In the genomic region with DNA sequence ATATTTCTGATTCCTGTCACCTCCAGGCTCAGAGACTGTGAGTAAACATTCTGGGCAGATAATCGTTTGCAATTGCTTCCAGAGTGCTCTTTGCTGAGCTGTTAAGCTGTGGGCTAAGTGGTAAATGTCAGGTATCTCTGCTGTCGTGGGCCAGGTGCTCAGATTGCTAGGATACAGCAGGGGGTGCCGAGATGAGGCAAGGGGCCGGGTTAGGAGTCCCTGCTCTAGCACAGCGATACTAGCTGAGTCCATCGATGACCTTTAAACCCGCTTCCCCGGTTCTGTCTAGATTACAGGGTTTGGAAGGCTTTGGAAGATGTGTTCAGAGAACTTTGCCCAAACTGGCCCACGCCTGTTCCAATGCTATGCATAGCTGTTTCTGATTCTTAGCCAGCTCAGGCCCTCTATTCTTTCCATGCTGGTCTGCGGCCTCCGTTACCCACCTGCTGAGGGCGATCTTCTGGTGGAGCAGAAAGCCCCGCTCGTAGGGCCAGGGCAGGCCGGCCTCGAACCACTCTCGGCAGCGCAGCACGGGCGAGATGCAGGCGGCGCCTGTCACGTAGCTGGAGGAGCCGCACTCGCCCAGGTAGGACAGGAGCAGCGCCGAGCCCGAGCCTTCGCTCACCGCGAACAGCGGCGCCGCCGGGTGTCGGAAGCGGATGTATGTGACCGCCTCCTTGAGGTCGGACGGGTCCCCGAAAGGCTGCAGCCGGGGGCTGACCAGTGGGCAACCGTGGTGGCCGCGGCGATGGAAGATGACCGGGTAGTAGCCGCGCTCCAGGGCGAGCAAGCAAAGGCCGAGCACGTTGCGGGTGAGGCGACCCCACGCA, we compare ENCODE assay signal across 8 cellular contexts. TPM values are rescaled to one million over a fixed set of nuclear protein-coding genes. Genes with fewer than 3 reads are reported as not detected.
DNase-seq lines count a peak whose midpoint lies in the region; ATAC-seq and TF ChIP-seq lines count a peak whose summit lies in the region.

No MANE protein-coding gene starts in this region.

- H3K27me3 ChIP-seq in BE2C (peaks cover 20% of the 10 kb centered on the region), GM23338 (ENCODE audit: insufficient read depth) (peaks cover 48% of the 10 kb centered on the region), parathyroid adenoma (ENCODE audit: control insufficient read depth, insufficient read depth, low read length) (no peaks in the 10 kb centered on the region)

- peaks cover 10% of the 10 kb centered on the region for H3K4me1 Mint-ChIP-seq in GM23338

- no peaks in the 10 kb centered on the region for H3K9me3 ChIP-seq in BE2C
- H3K9me3 ChIP-seq in parathyroid adenoma (ENCODE audit: control insufficient read depth, low read length) = no peaks in the 10 kb centered on the region

- TF ChIP-seq CTCF in BE2C (IDR thresholded peaks at IDR 0.05; ENCODE audit: low read depth, low read length) = peak; percentile 13; the same call in 1 of the 2 replicates
- peak; percentile 20 to 37 for TF ChIP-seq CTCF in GM23338 (conservative IDR thresholded peaks at IDR 0.05; ENCODE audit: low read depth in 2 of 2)
- no peak for TF ChIP-seq CTCF in parathyroid adenoma (IDR thresholded peaks at IDR 0.05)

- H3K9me3 Mint-ChIP-seq in GM23338 = no peaks in the 10 kb centered on the region

- no peak for DNase-seq in BE2C
- peak; percentile 82 for DNase-seq in GM23338 (ENCODE audit: low spot score)
- DNase-seq in NCI-H526 treated with DMSO at 0.1 percent for 48 hours (lab: John Stamatoyannopoulos, UW) = peak; percentile 66
- DNase-seq in activated T-cell treated with anti-CD3 and anti-CD28 coated beads, Interleukin-2, amount 50 U/mL, for 48 hours = peak; percentile 71 to 77
- DNase-seq in germinal center (ENCODE audit: low spot score) = peak; percentile 52
- DNase-seq in effector CD8-positive, alpha-beta T cell (lab: John Stamatoyannopoulos, UW) = no peak

- H3K4me3 Mint-ChIP-seq in GM23338 = peak overlapping the region; percentile 75

- H3K4me1 ChIP-seq in BE2C (no peaks in the 10 kb centered on the region), GM23338 (ENCODE audit: insufficient read depth) (peaks cover 11% of the 10 kb centered on the region), parathyroid adenoma (peaks cover 8% of the 10 kb centered on the region)

- ATAC-seq in GM23338 (peak; percentile 42), GM19463 (IDR thresholded peaks at IDR 0.05; ENCODE audit: unreplicated experiment) (no peak)

- no peak overlapping the region for H3K27ac ChIP-seq in GM23338 (ENCODE audit: low read depth)
- no peak overlapping the region for H3K27ac ChIP-seq in parathyroid adenoma

- no peak overlapping the region for H3K27ac Mint-ChIP-seq in GM23338

- peaks cover 16% of the 10 kb centered on the region for H3F3A ChIP-seq in GM23338 (replicated peaks; ENCODE audit: low read depth)

- H2AFZ ChIP-seq in GM23338 (peak overlapping the region; percentile 97), parathyroid adenoma (peak overlapping the region; percentile 71)

- no peak overlapping the region for H3K9ac ChIP-seq in parathyroid adenoma

- H3K4me2 ChIP-seq in GM23338 (peak overlapping the region; percentile 96), parathyroid adenoma (ENCODE audit: low read length) (peak overlapping the region; percentile 76)

- H3K27me3 Mint-ChIP-seq in GM23338 (ENCODE audit: insufficient read depth, low read depth, poor library complexity) = peaks cover 46% of the 10 kb centered on the region

- H3K79me2 ChIP-seq in GM23338 (replicated peaks; ENCODE audit: insufficient read depth) = no peaks in the 10 kb centered on the region
- H3K79me2 ChIP-seq in parathyroid adenoma = no peaks in the 10 kb centered on the region

- no peaks in the 10 kb centered on the region for H3K36me3 ChIP-seq in BE2C
- no peaks in the 10 kb centered on the region for H3K36me3 ChIP-seq in GM23338 (ENCODE audit: insufficient read depth)
- H3K36me3 ChIP-seq in parathyroid adenoma (ENCODE audit: control insufficient read depth, insufficient read depth, low read length) = no peaks in the 10 kb centered on the region

- no peaks in the 10 kb centered on the region for H3K9me2 ChIP-seq in GM23338 (ENCODE audit: insufficient read depth)

- H4K20me1 ChIP-seq in GM23338 (replicated peaks; ENCODE audit: insufficient read depth) = peaks cover 8% of the 10 kb centered on the region

- H3K4me3 ChIP-seq in BE2C (ENCODE audit: low read depth, low read length) = peak overlapping the region; percentile 34
- peak overlapping the region; percentile 87 for H3K4me3 ChIP-seq in GM23338
- peak overlapping the region; percentile 19 for H3K4me3 ChIP-seq in parathyroid adenoma (ENCODE audit: low read depth, low read length)

- peaks cover 5% of the 10 kb centered on the region; the same call in 1 of the 3 replicates for H3K36me3 Mint-ChIP-seq in GM23338 (ENCODE audit: low read depth)

TF ChIP-seq in GM23338, 12 proteins besides CTCF, POLR2A, EP300 and RAD21:
- peak; percentile 57 for TF ChIP-seq EZH2 (IDR thresholded peaks at IDR 0.05; ENCODE audit: low read depth, unreplicated experiment)
- 0 out of 2 replicates have a peak, but pooled peaks have one; percentile 23 for TF ChIP-seq CREB1 (CRISPR knock-in tag; IDR thresholded peaks at IDR 0.05; ENCODE audit: low read depth)
- no peak for TF ChIP-seq ZNF114 (CRISPR knock-in tag; IDR thresholded peaks at IDR 0.05)
TF ChIP-seq in GM23338: peak in this region for 2.

RNA-seq across cellular contexts. Expression of a gene that starts 1.0 kb away (rescaled TPM):
- polyA plus RNA-seq in BE2C (2012; ENCODE audit: insufficient read depth, insufficient read length, low read depth) = 0.12 TPM
- 2.5 and 2.6 TPM in 2 replicates for total RNA-seq in GM23338 (2014; rRNA removed; shearing (Covaris generic))
- polyA plus RNA-seq in GM23338 (2016; fragmentation: Nextera tagmentation; extraction: Ambion mirVana) = 0.27 and 0.92 TPM in 2 replicates

RNA-seq across cellular contexts. Expression of a gene that starts 2.6 kb away (rescaled TPM):
- polyA plus RNA-seq in BE2C (2012; ENCODE audit: insufficient read depth, insufficient read length, low read depth) = 11.0 TPM
- total RNA-seq in GM23338 (2014; rRNA removed; shearing (Covaris generic)) = 28.6 and 38.9 TPM in 2 replicates
- 21.0 and 21.4 TPM in 2 replicates for polyA plus RNA-seq in GM23338 (2016; fragmentation: Nextera tagmentation; extraction: Ambion mirVana)

RNA-seq across cellular contexts. Expression of a gene that starts 23.6 kb away (rescaled TPM):
- polyA plus RNA-seq in BE2C (2012; ENCODE audit: insufficient read depth, insufficient read length, low read depth) = 48.9 TPM
- 48.2 and 60.9 TPM in 2 replicates for total RNA-seq in GM23338 (2014; rRNA removed; shearing (Covaris generic))
- 15.9 and 16.2 TPM in 2 replicates for polyA plus RNA-seq in GM23338 (2016; fragmentation: Nextera tagmentation; extraction: Ambion mirVana)

RNA-seq across cellular contexts. Expression of a gene that starts 27.1 kb away (rescaled TPM):
- 84.2 TPM for polyA plus RNA-seq in BE2C (2012; ENCODE audit: insufficient read depth, insufficient read length, low read depth)
- 55.0 and 57.4 TPM in 2 replicates for total RNA-seq in GM23338 (2014; rRNA removed; shearing (Covaris generic))
- 8.2 and 9.6 TPM in 2 replicates for polyA plus RNA-seq in GM23338 (2016; fragmentation: Nextera tagmentation; extraction: Ambion mirVana)

RNA-seq across cellular contexts. Expression of a gene that starts 56.9 kb away (rescaled TPM):
- polyA plus RNA-seq in BE2C (2012; ENCODE audit: insufficient read depth, insufficient read length, low read depth) = 7.5 TPM
- 5.0 and 5.2 TPM in 2 replicates for total RNA-seq in GM23338 (2014; rRNA removed; shearing (Covaris generic))
- 2.5 and 2.6 TPM in 2 replicates for polyA plus RNA-seq in GM23338 (2016; fragmentation: Nextera tagmentation; extraction: Ambion mirVana)

Comparison
In these comparisons a context has a peak if more than half of its experiments do, and no peak if none do; other contexts are left out.
1. DNase-seq: peak in GM23338 (single experiment), NCI-H526 treated with DMSO at 0.1 percent for 48 hours (single experiment), activated T-cell treated with anti-CD3 and anti-CD28 coated beads, Interleukin-2, amount 50 U/mL, for 48 hours (2 of 2) and germinal center (single experiment); none in BE2C (single experiment) and effector CD8-positive, alpha-beta T cell (single experiment).
2. H3K4me3 ChIP-seq: peak in every context shown above with its lines; median percentile 87 in GM23338; 34 in BE2C; 19 in parathyroid adenoma.